ENCODE assay signal across 1 cellular context in genomic region chr17:73255671-73256181, GRCh38.
TF ChIP-seq lines count a peak whose summit lies in the region.

No MANE protein-coding gene starts in this region.

TF ChIP-seq in K562, 482 proteins besides CTCF, POLR2A, EP300 and RAD21 (continued from another document and continues in another):
- TF ChIP-seq HES1 (IDR thresholded peaks at IDR 0.05; ENCODE audit: low read depth) (no peak), ZNF24 (IDR thresholded peaks at IDR 0.05) (peak; percentile 30; the same call in 1 of the 2 replicates), ZNF282 (CRISPR knock-in tag; IDR thresholded peaks at IDR 0.05) (no peak), RREB1 (CRISPR knock-in tag; IDR thresholded peaks at IDR 0.05) (peak; percentile 94), CC2D1A (IDR thresholded peaks at IDR 0.05) (peak; percentile 95), DACH1 (IDR thresholded peaks at IDR 0.05; ENCODE audit: partially characterized antibody) (no peak), RFX7 (CRISPR knock-in tag; IDR thresholded peaks at IDR 0.05) (no peak), MIER1 (IDR thresholded peaks at IDR 0.05; ENCODE audit: low read depth) (no peak), MTF1 (CRISPR knock-in tag; IDR thresholded peaks at IDR 0.05; ENCODE audit: borderline replicate concordance) (no peak), JUN (IDR thresholded peaks at IDR 0.05; ENCODE audit: borderline replicate concordance, low read depth, low read length) (peak; percentile 58; the same call in 1 of the 2 replicates), JUN (CRISPR knock-in tag; IDR thresholded peaks at IDR 0.05; ENCODE audit: borderline replicate concordance) (no peak), MTA1 (IDR thresholded peaks at IDR 0.05; ENCODE audit: borderline replicate concordance) (no peak), MXI1 (IDR thresholded peaks at IDR 0.05; ENCODE audit: low read depth, low read length) (no peak), TEAD4 (IDR thresholded peaks at IDR 0.05; ENCODE audit: low read length) (peak; percentile 50; the same call in 1 of the 2 replicates), TEAD4 (CRISPR knock-in tag; IDR thresholded peaks at IDR 0.05; ENCODE audit: borderline replicate concordance) (0 out of 2 replicates have a peak, but pooled peaks have one; percentile 80), RAD51 (IDR thresholded peaks at IDR 0.05; ENCODE audit: borderline replicate concordance, low read depth) (no peak), ZNF263 (CRISPR knock-in tag; IDR thresholded peaks at IDR 0.05; ENCODE audit: borderline replicate concordance) (no peak), ETS1 (conservative IDR thresholded peaks at IDR 0.05; ENCODE audit: control insufficient read depth, low read depth, low read length) (no peak), CBX5 (IDR thresholded peaks at IDR 0.05; ENCODE audit: borderline replicate concordance, low read depth) (no peak), ZC3H4 (CRISPR knock-in tag; IDR thresholded peaks at IDR 0.05; ENCODE audit: borderline replicate concordance) (no peak), ZFPM2 (CRISPR knock-in tag; IDR thresholded peaks at IDR 0.05) (no peak), PURB (CRISPR knock-in tag; IDR thresholded peaks at IDR 0.05; ENCODE audit: low read depth) (no peak), FOSL1 (tag; conservative IDR thresholded peaks at IDR 0.05) (no peak), ATF6 (CRISPR knock-in tag; IDR thresholded peaks at IDR 0.05) (no peak), ELF1 (tag; IDR thresholded peaks at IDR 0.05) (no peak), NBN (IDR thresholded peaks at IDR 0.05; ENCODE audit: low read depth) (no peak), ZNF277 (CRISPR knock-in tag; IDR thresholded peaks at IDR 0.05; ENCODE audit: borderline replicate concordance) (no peak), NFATC3 (IDR thresholded peaks at IDR 0.05) (no peak), POLR2H (tag; IDR thresholded peaks at IDR 0.05; ENCODE audit: low read depth) (no peak), RFX1 (IDR thresholded peaks at IDR 0.05) (no peak), POLR3A (IDR thresholded peaks at IDR 0.05; ENCODE audit: borderline replicate concordance, extremely low read depth, insufficient read depth, insufficient read length) (no peak), REST (CRISPR knock-in tag; IDR thresholded peaks at IDR 0.05; ENCODE audit: low read depth) (no peak), CTCFL (IDR thresholded peaks at IDR 0.05; ENCODE audit: borderline replicate concordance, insufficient read depth, low read depth, low read length, poor library complexity, severe bottlenecking) (no peak), HOMEZ (CRISPR knock-in tag; IDR thresholded peaks at IDR 0.05) (no peak), JUND (IDR thresholded peaks at IDR 0.05; ENCODE audit: borderline replicate concordance, low read depth, low read length) (peak; percentile 62), JUND (tag; IDR thresholded peaks at IDR 0.05; ENCODE audit: borderline replicate concordance, low read depth, low read length) (peak; percentile 68; the same call in 2 of the 3 replicates), HLTF (IDR thresholded peaks at IDR 0.05) (no peak), ZNF449 (CRISPR knock-in tag; IDR thresholded peaks at IDR 0.05) (no peak), ZSCAN32 (CRISPR knock-in tag; IDR thresholded peaks at IDR 0.05) (peak; percentile 95), MAFG (tag; conservative IDR thresholded peaks at IDR 0.05) (0 out of 2 replicates have a peak, but pooled peaks have one; percentile 5)
